2 cellular contexts compared by ENCODE assay signal in genomic region chr2:75547345-75548035, GRCh38.
A peak's percentile ranks its signal among the peaks of the same experiment; 100 is the strongest.
TF ChIP-seq lines count a peak whose summit lies in the region.

No MANE protein-coding gene starts in this region.

TF ChIP-seq in HepG2, 621 proteins besides CTCF, POLR2A, EP300 and RAD21 (continues in another document):
- no peak for TF ChIP-seq ELK4 (CRISPR knock-in tag; IDR thresholded peaks at IDR 0.05; ENCODE audit: borderline replicate concordance)
- TF ChIP-seq CREB1 (IDR thresholded peaks at IDR 0.05), result no peak
- peak; percentile 34; the same call in 1 of the 2 replicates for TF ChIP-seq CREB1 (CRISPR knock-in tag; IDR thresholded peaks at IDR 0.05)
- TF ChIP-seq DDIT3 (CRISPR knock-in tag; IDR thresholded peaks at IDR 0.05), result no peak
- no peak for TF ChIP-seq CBX1 (IDR thresholded peaks at IDR 0.05; ENCODE audit: low read depth)
- no peak for TF ChIP-seq FOXM1 (CRISPR knock-in tag; IDR thresholded peaks at IDR 0.05)
- TF ChIP-seq TARDBP (CRISPR knock-in tag; IDR thresholded peaks at IDR 0.05), result no peak
- TF ChIP-seq RBM22 (optimal IDR thresholded peaks at IDR 0.05; ENCODE audit: low read length), result peak; percentile 67
- TF ChIP-seq ZNF709 (CRISPR knock-in tag; IDR thresholded peaks at IDR 0.05), result no peak
- TF ChIP-seq AGO2 (optimal IDR thresholded peaks at IDR 0.05; ENCODE audit: low read depth, low read length), result peak; percentile 58
- 0 out of 2 replicates have a peak, but pooled peaks have one; percentile 65 for TF ChIP-seq ZNF235 (CRISPR knock-in tag; IDR thresholded peaks at IDR 0.05; ENCODE audit: borderline replicate concordance)
- no peak for TF ChIP-seq ARNTL (CRISPR knock-in tag; IDR thresholded peaks at IDR 0.05)
- no peak for TF ChIP-seq ZSCAN22 (CRISPR knock-in tag; IDR thresholded peaks at IDR 0.05)
- 0 out of 2 replicates have a peak, but pooled peaks have one; percentile 44 for TF ChIP-seq SNAPC4 (CRISPR knock-in tag; IDR thresholded peaks at IDR 0.05)
- TF ChIP-seq ZNF678 (CRISPR knock-in tag; IDR thresholded peaks at IDR 0.05), result no peak
- 0 out of 2 replicates have a peak, but pooled peaks have one; percentile 57 for TF ChIP-seq FIP1L1 (IDR thresholded peaks at IDR 0.05; ENCODE audit: borderline replicate concordance, insufficient read depth, low read depth, low read length)
- TF ChIP-seq AGO1 (IDR thresholded peaks at IDR 0.05; ENCODE audit: low read depth, low read length, poor library complexity, severe bottlenecking), result peak; percentile 22
- 0 out of 2 replicates have a peak, but pooled peaks have one; percentile 3 for TF ChIP-seq KDM2A (CRISPR knock-in tag; IDR thresholded peaks at IDR 0.05; ENCODE audit: borderline replicate concordance, low read depth)
- TF ChIP-seq ZNF281 (CRISPR knock-in tag; IDR thresholded peaks at IDR 0.05; ENCODE audit: borderline replicate concordance), result no peak
- TF ChIP-seq ZNF569 (CRISPR knock-in tag; IDR thresholded peaks at IDR 0.05; ENCODE audit: borderline replicate concordance), result no peak
- no peak for TF ChIP-seq MEIS2 (CRISPR knock-in tag; IDR thresholded peaks at IDR 0.05)
- no peak for TF ChIP-seq SMAD9 (CRISPR knock-in tag; IDR thresholded peaks at IDR 0.05)
- TF ChIP-seq MATR3 (CRISPR knock-in tag; IDR thresholded peaks at IDR 0.05), result no peak

TF ChIP-seq in GM12878, 131 proteins besides CTCF, POLR2A, EP300 and RAD21:
- TF ChIP-seq ZBTB40 (IDR thresholded peaks at IDR 0.05; ENCODE audit: borderline replicate concordance) (peak; percentile 76), POU2F2 (IDR thresholded peaks at IDR 0.05; ENCODE audit: borderline replicate concordance, low read depth, low read length) (0 out of 3 replicates have a peak, but pooled peaks have one; percentile 44), E2F8 (IDR thresholded peaks at IDR 0.05; ENCODE audit: low read depth, partially characterized antibody) (no peak)
